Comparison of ENCODE assay signal across 8 cellular contexts in the genomic region with DNA sequence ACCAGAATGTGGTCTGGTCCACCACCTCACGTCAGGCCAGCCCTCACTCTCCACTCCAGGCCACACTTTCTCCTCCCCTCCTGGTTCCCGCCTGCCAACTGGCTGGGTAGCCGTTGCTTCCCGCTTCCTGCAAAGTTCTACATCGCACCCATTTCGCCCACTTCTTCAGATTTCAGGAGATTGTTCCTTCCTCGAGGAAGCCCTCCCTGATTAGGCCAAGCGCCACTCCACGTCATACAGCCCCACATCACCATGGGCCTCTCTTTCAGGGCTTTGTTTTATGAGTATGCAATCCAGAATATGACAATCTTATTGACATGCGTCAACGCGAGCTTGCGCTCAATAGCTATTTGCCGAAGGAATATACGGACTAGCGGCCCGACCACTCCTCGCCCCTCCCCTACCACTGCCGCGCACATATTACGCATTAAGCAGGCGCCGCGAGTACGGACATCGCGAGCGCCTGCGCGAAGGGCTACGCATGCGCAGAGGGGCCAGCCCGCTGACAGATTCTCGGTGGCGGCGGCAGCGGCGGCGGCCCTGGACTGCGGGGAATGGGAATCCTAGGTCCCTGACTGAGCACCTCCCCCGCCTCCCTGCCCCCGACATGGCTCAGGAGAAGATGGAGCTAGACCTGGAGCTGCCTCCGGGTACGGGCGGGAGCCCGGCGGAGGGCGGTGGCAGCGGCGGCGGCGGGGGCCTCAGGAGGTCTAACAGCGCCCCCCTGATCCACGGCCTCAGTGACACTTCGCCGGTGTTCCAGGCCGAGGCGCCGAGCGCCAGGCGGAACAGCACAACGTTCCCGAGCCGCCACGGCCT.
DNase-seq lines count a peak whose midpoint lies in the region; ATAC-seq and TF ChIP-seq lines count a peak whose summit lies in the region.

No MANE protein-coding gene starts in this region.

- H3K79me2 ChIP-seq in OCI-LY3 (ENCODE audit: low read length), result peaks cover 12% of the 10 kb centered on the region

- DNase-seq in DMS153 treated with DMSO at 0.1 percent for 48 hours (lab: John Stamatoyannopoulos, UW; ENCODE audit: unreplicated experiment) (peak; percentile 87), HuH-7.5 (ENCODE audit: low spot score) (peak; percentile 68), activated T-cell treated with anti-CD3 and anti-CD28 coated beads for 48 hours (ENCODE audit: low read depth) (peak; percentile 91)
- DNase-seq in stimulated activated CD8-positive, alpha-beta memory T cell treated with anti-CD3 and anti-CD28 coated beads, Interleukin-7, amount 100 ng/mL, for 1 hour (ENCODE audit: low read depth in 2 of 2), result peak; percentile 88 to 90

- peak overlapping the region; percentile 99 for H2AFZ ChIP-seq in OCI-LY3 (ENCODE audit: low read depth, low read length)

- H3K9ac ChIP-seq in OCI-LY3 (ENCODE audit: low read length) (peak overlapping the region; percentile 85), muscle layer of colon (ENCODE audit: low read length) (peak overlapping the region; percentile 92)

- peak overlapping the region; percentile 95 for H3K4me3 ChIP-seq in OCI-LY3 (ENCODE audit: low read length)
- peak overlapping the region; percentile 80 to 81 for H3K4me3 ChIP-seq in muscle layer of colon (ENCODE audit: low read depth in 1 of 2, low read length in 2 of 2)

- H3K9me3 ChIP-seq in OCI-LY3 (ENCODE audit: insufficient read depth, low read length), result no peaks in the 10 kb centered on the region
- H3K9me3 ChIP-seq in muscle layer of colon (ENCODE audit: low read length), result no peaks in the 10 kb centered on the region

- H4K20me1 ChIP-seq in OCI-LY3 (ENCODE audit: insufficient read depth, low read length), result 0 out of 2 replicates have a peak, but pooled peaks cover 4% of the 10 kb centered on the region

- peak; percentile 88 for ATAC-seq in GM21528 (IDR thresholded peaks at IDR 0.05; ENCODE audit: low FRiP score, unreplicated experiment)
- ATAC-seq in esophagus mucosa, result peak; percentile 91

- H3K27me3 ChIP-seq in OCI-LY3 (ENCODE audit: low read depth, low read length) (0 out of 2 replicates have a peak, but pooled peaks cover under 1% of the 10 kb centered on the region), muscle layer of colon (ENCODE audit: control insufficient read depth in 1 of 2, insufficient read depth in 2 of 2, low read length in 2 of 2) (no peaks in the 10 kb centered on the region)

- peak overlapping the region; percentile 99 for H3K4me2 ChIP-seq in OCI-LY3 (ENCODE audit: low read length)

- peak; percentile 60 for TF ChIP-seq CTCF in OCI-LY3 (IDR thresholded peaks at IDR 0.05; ENCODE audit: low read depth, low read length)

- H3K36me3 ChIP-seq in OCI-LY3 (replicated peaks; ENCODE audit: low read depth, low read length) (no peaks in the 10 kb centered on the region), muscle layer of colon (ENCODE audit: insufficient read depth, low read length) (no peaks in the 10 kb centered on the region)

- H3K27ac ChIP-seq in OCI-LY3 (ENCODE audit: low read length) (peak overlapping the region; percentile 48), muscle layer of colon (ENCODE audit: low read depth, low read length) (peak overlapping the region; percentile 69)

- H3K4me1 ChIP-seq in OCI-LY3 (ENCODE audit: low read length), result peaks cover 12% of the 10 kb centered on the region
- H3K4me1 ChIP-seq in muscle layer of colon (ENCODE audit: insufficient read depth, low read length), result peaks cover 45% of the 10 kb centered on the region

Comparison
In these comparisons a context has a peak if more than half of its experiments do, and no peak if none do; other contexts are left out.
1. Peak in every context shown above with its lines: DNase-seq, ATAC-seq, H3K4me3 ChIP-seq and H3K27ac ChIP-seq.